In the genomic region with DNA sequence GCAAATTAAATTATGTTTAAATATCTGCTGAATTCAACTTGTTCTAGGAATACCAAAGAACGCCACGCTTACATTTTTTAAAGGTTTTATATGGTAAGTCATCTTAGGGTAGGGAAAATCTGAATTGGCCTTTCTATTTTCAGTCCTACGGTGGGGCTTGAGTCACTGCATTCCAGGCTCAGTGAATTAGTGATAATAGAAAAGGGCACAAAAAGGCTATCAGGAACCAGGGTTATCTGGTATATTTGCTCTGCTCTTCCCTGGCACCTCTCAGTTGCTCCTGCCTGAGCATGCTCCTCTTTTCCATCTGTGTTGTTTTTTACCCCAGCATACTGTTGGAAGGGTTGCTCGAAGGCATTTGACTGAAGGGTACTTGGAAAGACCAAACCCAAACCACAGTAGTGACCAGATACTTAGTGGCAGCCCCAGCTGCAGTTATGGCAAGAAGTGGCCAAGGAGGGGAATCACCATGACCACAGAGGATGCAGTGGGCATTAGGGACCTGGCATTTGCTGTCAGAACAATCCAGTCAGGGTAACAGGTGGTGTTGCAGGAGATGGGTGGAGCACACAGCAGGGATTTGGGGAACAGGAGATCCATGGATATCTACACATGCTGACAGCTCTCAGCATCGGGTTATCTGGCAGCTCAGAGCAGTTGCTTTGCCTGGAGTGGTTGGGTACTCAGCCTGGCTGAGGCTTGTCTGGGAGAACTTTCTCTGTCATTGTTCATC, we compare ENCODE assay signal across 18 cellular contexts. TPM values are rescaled to one million over a fixed set of nuclear protein-coding genes. Genes with fewer than 3 reads are reported as not detected.
DNase-seq lines count a peak whose midpoint lies in the region; ATAC-seq and TF ChIP-seq lines count a peak whose summit lies in the region.
"Had no signal": no experiment of that assay in that cellular context is flagged by ENCODE, and none has a peak within 500 bp of the region (broad histone marks: within the 10 kb centered on the region; RNA-seq: fewer than 3 reads in every experiment).

No MANE protein-coding gene starts in this region.

- H3K4me3 Mint-ChIP-seq in chondrocyte (ENCODE audit: unreplicated experiment) (no peak overlapping the region), mesothelial cell of epicardium (no peak overlapping the region)
- H3K4me3 Mint-ChIP-seq in naive thymus-derived CD8-positive, alpha-beta T cell = no peak overlapping the region
- H3K4me3 Mint-ChIP-seq: activated B cell treated with CpG ODN at 0.5 μM for 24 hours; activated naive CD4-positive, alpha-beta T cell treated with anti-CD3 and anti-CD28 coated beads, Interleukin-2, amount 10 ng/mL, durations not matched to agents 7 days and 5 days; naive thymus-derived CD4-positive, alpha-beta T cell had no signal

- H3K4me1 Mint-ChIP-seq in chondrocyte (ENCODE audit: low read depth) = peaks cover 37% of the 10 kb centered on the region
- H3K4me1 Mint-ChIP-seq in mesothelial cell of epicardium = peaks cover 2% of the 10 kb centered on the region
- H3K4me1 Mint-ChIP-seq in naive thymus-derived CD8-positive, alpha-beta T cell = no peaks in the 10 kb centered on the region
- H3K4me1 Mint-ChIP-seq: activated B cell treated with CpG ODN at 0.5 μM for 24 hours; activated naive CD4-positive, alpha-beta T cell treated with anti-CD3 and anti-CD28 coated beads, Interleukin-2, amount 10 ng/mL, durations not matched to agents 7 days and 5 days had no signal

- H3K9me3 Mint-ChIP-seq in chondrocyte (ENCODE audit: low read depth) (no peaks in the 10 kb centered on the region), mesothelial cell of epicardium (peaks cover 7% of the 10 kb centered on the region)
- no peaks in the 10 kb centered on the region for H3K9me3 Mint-ChIP-seq in naive thymus-derived CD8-positive, alpha-beta T cell
- H3K9me3 Mint-ChIP-seq: activated B cell treated with CpG ODN at 0.5 μM for 24 hours; activated naive CD4-positive, alpha-beta T cell treated with anti-CD3 and anti-CD28 coated beads, Interleukin-2, amount 10 ng/mL, durations not matched to agents 7 days and 5 days had no signal

- peak; percentile 48 for DNase-seq in AG20443 (ENCODE audit: low spot score)
- DNase-seq in chondrocyte (ENCODE audit: low spot score) = no peak
- no peak for DNase-seq in T-helper 1 cell
- no peak for DNase-seq in mesothelial cell of epicardium (ENCODE audit: low spot score in 2 of 2, unreplicated experiment in 2 of 2)
- DNase-seq in brain microvascular endothelial cell = no peak
- DNase-seq in naive thymus-derived CD8-positive, alpha-beta T cell = no peak
- DNase-seq: activated B cell treated with CpG ODN at 0.5 μM for 24 hours; activated CD8-positive, alpha-beta memory T cell treated with anti-CD3 and anti-CD28 coated beads, Interleukin-2, amount 50 U/mL, for 4 hours; activated naive CD4-positive, alpha-beta T cell treated with anti-CD3 and anti-CD28 coated beads, Interleukin-2, amount 10 ng/mL, durations not matched to agents 7 days and 5 days; naive thymus-derived CD4-positive, alpha-beta T cell; NCI-H1930; stimulated activated CD4-positive, alpha-beta T cell treated with anti-CD3 and anti-CD28 coated beads, Interleukin-4, amount 100 ng/mL, for 1 hour; uterus had no signal

- TF ChIP-seq CTCF in chondrocyte (IDR thresholded peaks at IDR 0.05) (no peak), mesothelial cell of epicardium (IDR thresholded peaks at IDR 0.05; ENCODE audit: unreplicated experiment) (no peak), brain microvascular endothelial cell (IDR thresholded peaks at IDR 0.05; ENCODE audit: low read depth, low read length, missing control alignments) (no peak)

- no peak for ATAC-seq in naive thymus-derived CD8-positive, alpha-beta T cell
- ATAC-seq: naive thymus-derived CD4-positive, alpha-beta T cell had no signal

- H3K27ac Mint-ChIP-seq in chondrocyte (ENCODE audit: unreplicated experiment) (peak overlapping the region; percentile 90), mesothelial cell of epicardium (no peak overlapping the region)
- no peak overlapping the region for H3K27ac Mint-ChIP-seq in naive thymus-derived CD8-positive, alpha-beta T cell
- H3K27ac Mint-ChIP-seq: activated B cell treated with CpG ODN at 0.5 μM for 24 hours; activated naive CD4-positive, alpha-beta T cell treated with anti-CD3 and anti-CD28 coated beads, Interleukin-2, amount 10 ng/mL, durations not matched to agents 7 days and 5 days; naive thymus-derived CD4-positive, alpha-beta T cell had no signal

- in situ Hi-C loops in brain microvascular endothelial cell (cut with HindIII; ENCODE audit: low pct_ligation_motif_present, low sequenced_read_pairs) = no loop called here

- H3K4me3 ChIP-seq in mesodermal cell (ENCODE audit: extremely low read depth, insufficient read depth, low read length, poor library complexity, severe bottlenecking) (no peak overlapping the region), brain microvascular endothelial cell (ENCODE audit: low read depth, low read length) (no peak overlapping the region)
- H3K4me3 ChIP-seq: right lobe of liver, uterus had no signal

- POLR2A ChIA-PET in naive thymus-derived CD8-positive, alpha-beta T cell (lab: Charles Lee) = no interaction called here

- peaks cover 11% of the 10 kb centered on the region for H3K4me1 ChIP-seq in mesodermal cell (ENCODE audit: control insufficient read depth, insufficient read depth, low read length, poor library complexity, severe bottlenecking)
- H3K4me1 ChIP-seq: right lobe of liver, uterus had no signal

- H3K27ac ChIP-seq in mesodermal cell (ENCODE audit: low read depth, low read length, severe bottlenecking) (peak overlapping the region; percentile 6), brain microvascular endothelial cell (no peak overlapping the region)
- H3K27ac ChIP-seq: right lobe of liver, uterus had no signal

- H3K9me3 ChIP-seq in mesodermal cell (ENCODE audit: control insufficient read depth, low read length) = no peaks in the 10 kb centered on the region
- H3K9me3 ChIP-seq: right lobe of liver, uterus had no signal

- H3K36me3 ChIP-seq in mesodermal cell (ENCODE audit: control insufficient read depth, insufficient read depth, low read length) = no peaks in the 10 kb centered on the region
- no peaks in the 10 kb centered on the region for H3K36me3 ChIP-seq in brain microvascular endothelial cell (replicated peaks)
- H3K36me3 ChIP-seq: right lobe of liver, uterus had no signal

- no peaks in the 10 kb centered on the region for H3K27me3 ChIP-seq in brain microvascular endothelial cell (replicated peaks)
- H3K27me3 ChIP-seq: right lobe of liver, uterus had no signal

- H3K27me3 Mint-ChIP-seq in chondrocyte (ENCODE audit: low read depth) (no peaks in the 10 kb centered on the region), mesothelial cell of epicardium (ENCODE audit: low read depth) (no peaks in the 10 kb centered on the region)
- H3K27me3 Mint-ChIP-seq in naive thymus-derived CD8-positive, alpha-beta T cell = peaks cover 5 to 20% (median 7%) of the 10 kb centered on the region in 5 donors

- 89 to 92% methylated on average over 3 to 5 of the region's 5 CpGs for WGBS in mesodermal cell (ENCODE audit: insufficient coverage in 2 of 2), 2 experiments

- TF ChIP-seq RAD21 in Ishikawa (IDR thresholded peaks at IDR 0.05; ENCODE audit: low read depth) = no peak

- no peak for TF ChIP-seq EP300 in Ishikawa (IDR thresholded peaks at IDR 0.05; ENCODE audit: borderline replicate concordance)

- no peaks in the 10 kb centered on the region for H3K36me3 Mint-ChIP-seq in chondrocyte (ENCODE audit: low read depth)
- no peaks in the 10 kb centered on the region for H3K36me3 Mint-ChIP-seq in mesothelial cell of epicardium
- H3K36me3 Mint-ChIP-seq in naive thymus-derived CD8-positive, alpha-beta T cell = no peaks in the 10 kb centered on the region
- H3K36me3 Mint-ChIP-seq: activated naive CD4-positive, alpha-beta T cell treated with anti-CD3 and anti-CD28 coated beads, Interleukin-2, amount 10 ng/mL, durations not matched to agents 7 days and 5 days; naive thymus-derived CD4-positive, alpha-beta T cell had no signal

TF ChIP-seq in Ishikawa, 13 proteins besides CTCF, POLR2A, EP300 and RAD21:
- TF ChIP-seq TEAD4 (IDR thresholded peaks at IDR 0.05) (peak; percentile 45; the same call in 1 of the 2 replicates), TCF12 (IDR thresholded peaks at IDR 0.05; ENCODE audit: low read depth) (no peak), YY1 (IDR thresholded peaks at IDR 0.05; ENCODE audit: low read depth) (no peak), TAF1 (IDR thresholded peaks at IDR 0.05; ENCODE audit: low read depth) (no peak)

RNA-seq across cellular contexts. Expression of a gene that starts 2.3 kb away (rescaled TPM):
- total RNA-seq in chondrocyte (not detected in 3 replicates), mesothelial cell of epicardium (not detected in 3 replicates)
- not detected for polyA plus RNA-seq in mesodermal cell (2013, experiment 1 of 2)
- polyA plus RNA-seq in mesodermal cell (2013, experiment 2 of 2) = not detected
- total RNA-seq in naive thymus-derived CD8-positive, alpha-beta T cell = not detected
- not detected for polyA plus RNA-seq in naive thymus-derived CD8-positive, alpha-beta T cell
- total RNA-seq: activated B cell treated with CpG ODN at 0.5 μM for 24 hours; cerebellum; endothelial cell of umbilical vein; naive thymus-derived CD4-positive, alpha-beta T cell; right lobe of liver; uterus had no signal
- polyA plus RNA-seq: naive thymus-derived CD4-positive, alpha-beta T cell had no signal

RNA-seq across cellular contexts. Expression of a gene that starts 58.7 kb away (rescaled TPM):
- 43.1 to 55.0 TPM (median 43.4 TPM) in 3 replicates for total RNA-seq in chondrocyte
- 42.6 TPM for polyA plus RNA-seq in mesodermal cell (2013, experiment 1 of 2)
- 44.3 TPM for polyA plus RNA-seq in mesodermal cell (2013, experiment 2 of 2)
- 75.2 to 80.5 TPM (median 77.5 TPM) in 3 replicates for total RNA-seq in mesothelial cell of epicardium
- total RNA-seq in naive thymus-derived CD8-positive, alpha-beta T cell = 10 to 100 TPM; 57.1 to 63.6 TPM
- polyA plus RNA-seq in naive thymus-derived CD8-positive, alpha-beta T cell = 10 to 100 TPM; 45.8 to 46.4 (median 46.4) TPM
